8 cellular contexts compared by ENCODE assay signal in genomic region chr22:19718255-19719054, GRCh38. TPM values are rescaled to one million over a fixed set of nuclear protein-coding genes. Genes with fewer than 3 reads are reported as not detected.
A peak's percentile ranks its signal among the peaks of the same experiment; 100 is the strongest.
DNase-seq lines count a peak whose midpoint lies in the region; ATAC-seq and TF ChIP-seq lines count a peak whose summit lies in the region.

No MANE protein-coding gene starts in this region.

- H3K4me3 ChIP-seq in H7 (ENCODE audit: insufficient read depth, low read depth, low read length) (peak overlapping the region; percentile 63), left lung (peak overlapping the region; percentile 47 to 53), upper lobe of left lung (peak overlapping the region; percentile 55 to 80 (median 66))

- H3K27me3 ChIP-seq in H7 (ENCODE audit: control insufficient read depth, insufficient read depth, low read length), result peaks cover 69% of the 10 kb centered on the region
- H3K27me3 ChIP-seq in left lung, result peaks cover 27 to 98% of the 10 kb centered on the region in 2 donors
- peaks cover 0 to 37% (median 15%) of the 10 kb centered on the region in 4 donors for H3K27me3 ChIP-seq in upper lobe of left lung

- TF ChIP-seq CTCF in 22Rv1 (IDR thresholded peaks at IDR 0.05) (peak; percentile 28), left lung (IDR thresholded peaks at IDR 0.05) (peak in 1 of 2 donors; percentile 31), upper lobe of left lung (IDR thresholded peaks at IDR 0.05) (peak in 2 of 6 experiments; percentile 3 to 37)

- TF ChIP-seq POLR2A in upper lobe of left lung (IDR thresholded peaks at IDR 0.05), result no peak

- 3% methylated on average over 38 of the region's 105 CpGs; no CpG with 5 or more reads in 1 of the 2 donors for WGBS in upper lobe of left lung, 2 donors

- H3K4me1 ChIP-seq in left lung, result peaks cover 12 to 57% of the 10 kb centered on the region in 2 donors
- H3K4me1 ChIP-seq in upper lobe of left lung, result peaks cover 30 to 50% (median 42%) of the 10 kb centered on the region in 4 donors

- ATAC-seq in left lung, result peak; percentile 33
- ATAC-seq in upper lobe of left lung (ENCODE audit: low FRiP score in 2 of 2), result peak in 1 of 2 donors; percentile 51
- ATAC-seq in GM19452 (IDR thresholded peaks at IDR 0.05; ENCODE audit: unreplicated experiment), result no peak

- intact Hi-C loops in left lung (cut with DNase I), result no loop called here

- TF ChIP-seq EP300 in upper lobe of left lung (IDR thresholded peaks at IDR 0.05), result no peak

- DNase-seq in H7, result no peak
- peak; percentile 18 for DNase-seq in astrocyte of the hippocampus (ENCODE audit: low read depth, low spot score)
- DNase-seq in left lung, result no peak
- peak in 1 of 2 donors; percentile 86 for DNase-seq in upper lobe of left lung
- DNase-seq in iPS-NIHi7 (ENCODE audit: extremely low spot score), result no peak
- no peak for DNase-seq in GDM1 (lab: John Stamatoyannopoulos, UW)

- H3K9me3 ChIP-seq in left lung (no peaks in the 10 kb centered on the region), upper lobe of left lung (no peaks in the 10 kb centered on the region)

- no peak overlapping the region for H3K27ac ChIP-seq in 22Rv1
- no peak overlapping the region for H3K27ac ChIP-seq in left lung
- H3K27ac ChIP-seq in upper lobe of left lung, result peak overlapping the region in 3 of 4 donors; percentile 8 to 63 (median 24)

- H3K36me3 ChIP-seq in H7 (replicated peaks; ENCODE audit: control insufficient read depth, insufficient read depth, low read length) (no peaks in the 10 kb centered on the region), left lung (peaks cover 0 to 26% of the 10 kb centered on the region in 2 donors), upper lobe of left lung (peaks cover 0 to 9% (median 3%) of the 10 kb centered on the region in 4 donors)

RNA-seq across cellular contexts. Expression of gene SEPTIN5, which starts 4.2 kb away (rescaled TPM):
- 28.4 and 36.0 TPM in 2 replicates for total RNA-seq in H7 (2014; rRNA removed; shearing (Covaris generic))
- total RNA-seq in left lung, result 10 to 100 TPM; 14.6 to 20.3 TPM
- 10 to 100 TPM in 5 of 6 donors, 1 to 10 TPM in 1; 6.0 to 30.0 (median 17.1) TPM for total RNA-seq in upper lobe of left lung

RNA-seq across cellular contexts. Expression of gene GP1BB, which starts 4.9 kb away (rescaled TPM):
- 3.7 and 7.3 TPM in 2 replicates for total RNA-seq in H7 (2014; rRNA removed; shearing (Covaris generic))
- total RNA-seq in left lung (1 to 10 TPM in 1 of 2 donors, not detected in 1; 3.6 TPM), upper lobe of left lung (10 to 100 TPM in 1 of 6 donors, 1 to 10 TPM in 5; 1.5 to 23.7 (median 6.6) TPM)

RNA-seq across cellular contexts. Expression of gene TBX1, which starts 42.1 kb away (rescaled TPM):
- 6.2 and 6.7 TPM in 2 replicates for total RNA-seq in H7 (2014; rRNA removed; shearing (Covaris generic))
- total RNA-seq in left lung (10 to 100 TPM in 1 of 2 donors, 1 to 10 TPM in 1; 4.4 to 11.2 TPM), upper lobe of left lung (10 to 100 TPM in 2 of 6 donors, 1 to 10 TPM in 4; 1.0 to 12.2 (median 5.4) TPM)

Comparison
In these comparisons a context has a peak if more than half of its experiments do, and no peak if none do; other contexts are left out.
1. H3K27ac ChIP-seq: peak in upper lobe of left lung (3 of 4); none in 22Rv1 (single experiment) and left lung (0 of 2).
2. Peak in every context shown above with its lines, with median percentiles within 50 percentile points of each other: H3K4me3 ChIP-seq.